Comparison of ENCODE assay signal across 8 cellular contexts in genomic region chr19:1853295-1854031, GRCh38. TPM values are rescaled to one million over a fixed set of nuclear protein-coding genes. Genes with fewer than 3 reads are reported as not detected.
A peak's percentile ranks its signal among the peaks of the same experiment; 100 is the strongest.
DNase-seq lines count a peak whose midpoint lies in the region; ATAC-seq and TF ChIP-seq lines count a peak whose summit lies in the region.

No MANE protein-coding gene starts in this region.

- peaks cover 53% of the 10 kb centered on the region for H3K4me1 ChIP-seq in body of pancreas

- H3K27me3 Mint-ChIP-seq in immature natural killer cell (ENCODE audit: low read depth in 3 of 3): peaks cover 6 to 46% (median 18%) of the 10 kb centered on the region in 3 donors

- H3K27ac ChIP-seq in body of pancreas: peak overlapping the region in 1 of 4 donors; percentile 3

- peaks cover 34 to 55% of the 10 kb centered on the region in 2 donors for H3K4me1 Mint-ChIP-seq in immature natural killer cell

- DNase-seq in GM12864 (ENCODE audit: low read depth): peak; percentile 56
- peak; percentile 63 for DNase-seq in NCI-H1105 treated with DMSO at 0.1 percent for 48 hours (lab: John Stamatoyannopoulos, UW)
- DNase-seq in UCSD-AML1 (lab: John Stamatoyannopoulos, UW; ENCODE audit: unreplicated experiment): peak; percentile 91
- peak; percentile 84 to 88 (median 84) for DNase-seq in body of pancreas
- DNase-seq in immature natural killer cell: peak; percentile 83 to 84 (median 84)
- peak; percentile 85 for DNase-seq in stimulated activated CD4-positive, alpha-beta T cell treated with anti-CD3 and anti-CD28 coated beads, Interleukin-1b, Interleukin-23, amount 100 ng/mL, for 48 hours
- no peak for DNase-seq in inferior parietal cortex (ENCODE audit: extremely low spot score)

- TF ChIP-seq CTCF in GM12864 (IDR thresholded peaks at IDR 0.05; ENCODE audit: low read depth, low read length, missing control alignments) (peak; percentile 93), body of pancreas (IDR thresholded peaks at IDR 0.05) (peak; percentile 77 to 92 (median 90))

- H3K4me3 Mint-ChIP-seq in immature natural killer cell: peak overlapping the region; percentile 63 to 82 (median 79)

- 21 to 25% methylated on average over 13 to 26 of the region's 27 CpGs for WGBS in body of pancreas, 2 donors

- no peaks in the 10 kb centered on the region for H3K9me3 ChIP-seq in body of pancreas

- intact Hi-C loops in body of pancreas (cut with DNase I): no loop called here

- peak overlapping the region in 5 of 6 donors; percentile 87 to 97 (median 95) for H3K27ac Mint-ChIP-seq in immature natural killer cell

- no peaks in the 10 kb centered on the region for H3K36me3 ChIP-seq in body of pancreas (replicated peaks in 1 of 2; ENCODE audit: insufficient read depth in 1 of 2, low read depth in 2 of 2)

- ATAC-seq in body of pancreas (peak; percentile 56), HG03439 (IDR thresholded peaks at IDR 0.05; ENCODE audit: unreplicated experiment) (no peak)

- TF ChIP-seq POLR2A in body of pancreas (IDR thresholded peaks at IDR 0.05): no peak

- H3K27me3 ChIP-seq in body of pancreas: no peaks in the 10 kb centered on the region

- no peaks in the 10 kb centered on the region for H3K36me3 Mint-ChIP-seq in immature natural killer cell

- H3K9me3 Mint-ChIP-seq in immature natural killer cell: no peaks in the 10 kb centered on the region

- H3K4me3 ChIP-seq in GM12864 (ENCODE audit: low read depth, low read length) (no peak overlapping the region), body of pancreas (no peak overlapping the region)

RNA-seq across cellular contexts. Expression of gene REXO1, which starts 5.2 kb away (rescaled TPM):
- 10 to 100 TPM; 16.6 to 19.8 TPM for total RNA-seq in body of pancreas
- polyA plus RNA-seq in immature natural killer cell: 10 to 100 TPM in 1 of 3 donors, 1 to 10 TPM in 1, under 1 TPM in 1; 0.63 to 13.0 (median 4.5) TPM

RNA-seq across cellular contexts. Expression of gene KLF16, which starts 9.9 kb away (rescaled TPM):
- total RNA-seq in body of pancreas: 1 to 10 TPM; 2.3 to 3.6 TPM
- polyA plus RNA-seq in immature natural killer cell: under 1 TPM; 0.12 to 0.55 (median 0.49) TPM

RNA-seq across cellular contexts. Expression of gene ABHD17A, which starts 31.8 kb away (rescaled TPM):
- 100 to 1,000 TPM in 1 of 2 donors, 10 to 100 TPM in 1; 56.8 to 100 TPM for total RNA-seq in body of pancreas
- polyA plus RNA-seq in immature natural killer cell: 100 to 1,000 TPM; 652 to 783 (median 741) TPM

RNA-seq across cellular contexts. Expression of gene ATP8B3, which starts 41.4 kb away (rescaled TPM):
- under 1 TPM in 1 of 2 donors, not detected in 1; 0.52 TPM for total RNA-seq in body of pancreas
- polyA plus RNA-seq in immature natural killer cell: 1 to 10 TPM; 1.7 to 3.3 (median 3.1) TPM

RNA-seq across cellular contexts. Expression of gene ADAT3, which starts 51.7 kb away (rescaled TPM):
- total RNA-seq in body of pancreas: 10 to 100 TPM; 10.5 to 13.7 TPM
- 10 to 100 TPM in 1 of 3 donors, 1 to 10 TPM in 2; 2.1 to 10.0 (median 4.3) TPM for polyA plus RNA-seq in immature natural killer cell
